ENCODE assay signal across 8 cellular contexts in genomic region chr12:29781705-29782266, GRCh38. TPM values are rescaled to one million over a fixed set of nuclear protein-coding genes. Genes with fewer than 3 reads are reported as not detected.
DNase-seq lines count a peak whose midpoint lies in the region; ATAC-seq, FAIRE-seq and TF ChIP-seq lines count a peak whose summit lies in the region.

No MANE protein-coding gene starts in this region.

- TF ChIP-seq POLR2A in HepG2 (IDR thresholded peaks at IDR 0.05; ENCODE audit: insufficient read depth in 1 of 2, low read depth in 2 of 2, low read length in 2 of 2): no peak

- in situ Hi-C loops in HepG2 (cut with HindIII; ENCODE audit: extremely low pct_ligation_motif_present, low pct_unique_long_range_greater_than_20kb): no loop called here
- in situ Hi-C loops in GM13976 (cut with MboI; ENCODE audit: low sequenced_read_pairs, unreplicated experiment): no loop called here

- no peaks in the 10 kb centered on the region for H3K36me3 ChIP-seq in liver (ENCODE audit: control insufficient read depth in 4 of 4, insufficient read depth in 3 of 4, low read depth in 1 of 4, low read length in 3 of 4)
- no peaks in the 10 kb centered on the region for H3K36me3 ChIP-seq in HepG2 (replicated peaks in 1 of 2; ENCODE audit: control insufficient read depth in 1 of 2, insufficient read depth in 2 of 2, low read length in 2 of 2)
- no peaks in the 10 kb centered on the region for H3K36me3 ChIP-seq in MG63
- no peaks in the 10 kb centered on the region; the same call in 1 of the 2 replicates for H3K36me3 ChIP-seq in iPS-20b (ENCODE audit: insufficient read depth, low read depth, low read length)

- POLR2A ChIA-PET in HepG2 (lab: Yijun Ruan, JAX): no interaction called here

- WGBS in liver: 70% methylated on average over 2 of the region's 2 CpGs
- WGBS in HepG2 (ENCODE audit: low lambda C conversion rate): 29% methylated on average over 2 of the region's 2 CpGs

- ATAC-seq in HepG2: no peak
- ATAC-seq in HG03342 (IDR thresholded peaks at IDR 0.05; ENCODE audit: unreplicated experiment): no peak

- H3K4me3 ChIP-seq in liver (ENCODE audit: low read depth in 1 of 3, low read length in 3 of 3): peak overlapping the region in 2 of 3 donors; percentile 80 to 96
- no peak overlapping the region for H3K4me3 ChIP-seq in HepG2 (replicated peaks in 1 of 3; ENCODE audit: insufficient read depth in 1 of 3, low read depth in 2 of 3, low read length in 3 of 3)
- peak overlapping the region; percentile 61 for H3K4me3 ChIP-seq in MG63
- peak overlapping the region; percentile 77 for H3K4me3 ChIP-seq in iPS-20b (ENCODE audit: low read length)

- TF ChIP-seq CTCF in liver (IDR thresholded peaks at IDR 0.05; ENCODE audit: low read depth, low read length, missing input control) (no peak), HepG2 (CRISPR knock-in tag; IDR thresholded peaks at IDR 0.05) (no peak), GM13976 (IDR thresholded peaks at IDR 0.05; ENCODE audit: borderline replicate concordance, control extremely low read depth, extremely low read depth, insufficient read depth, missing control alignments) (no peak)

- TF ChIP-seq EP300 in HepG2 (IDR thresholded peaks at IDR 0.05; ENCODE audit: low read depth in 2 of 2, low read length in 2 of 2): no peak
- no peak for TF ChIP-seq EP300 in HepG2 (CRISPR knock-in tag; IDR thresholded peaks at IDR 0.05; ENCODE audit: borderline replicate concordance)

- CTCF ChIA-PET in HepG2 (lab: Yijun Ruan, JAX; ENCODE audit: low intra/inter-chr PET ratio, low total read pairs): no interaction called here

- H3K27ac ChIP-seq in liver (ENCODE audit: low read depth in 1 of 2, low read length in 2 of 2) (no peak overlapping the region), HepG2 (ENCODE audit: extremely low read length, insufficient read depth, low read length) (no peak overlapping the region), iPS-20b (ENCODE audit: low read length) (no peak overlapping the region)

- H3K4me1 ChIP-seq in liver (ENCODE audit: control insufficient read depth in 4 of 4, insufficient read depth in 4 of 4, low read length in 3 of 4): peaks cover 4 to 17% (median 6%) of the 10 kb centered on the region in 4 donors
- H3K4me1 ChIP-seq in HepG2 (ENCODE audit: insufficient read depth, low read length): 0 out of 2 replicates have a peak, but pooled peaks cover 10% of the 10 kb centered on the region
- H3K4me1 ChIP-seq in iPS-20b (ENCODE audit: insufficient read depth, low read length): peaks cover 10% of the 10 kb centered on the region; the same call in 1 of the 2 replicates

- H4K20me1 ChIP-seq in HepG2 (ENCODE audit: insufficient read depth, low read length): no peaks in the 10 kb centered on the region

- no peak for FAIRE-seq in HepG2 (lab: Jason Lieb, UNC)

- TF ChIP-seq RAD21 in liver (IDR thresholded peaks at IDR 0.05): no peak
- no peak for TF ChIP-seq RAD21 in HepG2 (CRISPR knock-in tag; IDR thresholded peaks at IDR 0.05)

- no peak overlapping the region for H3K4me2 ChIP-seq in HepG2 (ENCODE audit: low read depth, low read length)

- H2AFZ ChIP-seq in HepG2 (ENCODE audit: low read length): no peak overlapping the region

- BruUV-seq in HepG2 (replicated peaks; lab: Mats Ljungman, UMichigan): no TSS peak

- H3K9ac ChIP-seq in liver (ENCODE audit: low read depth in 1 of 2, low read length in 2 of 2) (no peak overlapping the region), HepG2 (ENCODE audit: insufficient read depth, low read depth, low read length) (no peak overlapping the region), iPS-20b (ENCODE audit: low read depth, low read length) (no peak overlapping the region)

- no peaks in the 10 kb centered on the region for H3K79me2 ChIP-seq in HepG2 (ENCODE audit: insufficient read depth, low read length)

- H3K9me3 ChIP-seq in liver (ENCODE audit: control insufficient read depth in 4 of 4, low read length in 3 of 4) (no peaks in the 10 kb centered on the region), HepG2 (ENCODE audit: low read length) (no peaks in the 10 kb centered on the region), MG63 (no peaks in the 10 kb centered on the region), iPS-20b (ENCODE audit: insufficient read depth, low read depth, low read length) (peaks cover 8% of the 10 kb centered on the region)

- intact Hi-C loops in HepG2 (cut with micrococcal nuclease; ENCODE audit: unreplicated experiment): loop anchor here (10.0 kb wide), 1 partner anchor 137 kb away; no protein-coding TSS in a partner anchor

- DNase-seq in HepG2 (ENCODE audit: low spot score) (no peak), MG63 (no peak), nucleus accumbens (lab: John Stamatoyannopoulos, UW) (no peak), GM13976 (ENCODE audit: low spot score) (no peak), DMS153 (lab: John Stamatoyannopoulos, UW) (no peak)

- H3K27me3 ChIP-seq in liver (ENCODE audit: control insufficient read depth in 4 of 4, insufficient read depth in 4 of 4, low read length in 3 of 4) (no peaks in the 10 kb centered on the region), HepG2 (ENCODE audit: control insufficient read depth in 1 of 2, insufficient read depth in 2 of 2, low read length in 2 of 2) (peaks cover 0 to 41% of the 10 kb centered on the region in 2 experiments; a peak in 3 of 5 replicates), MG63 (no peaks in the 10 kb centered on the region; the same call in 1 of the 2 replicates), iPS-20b (ENCODE audit: insufficient read depth, low read length) (peaks cover 32% of the 10 kb centered on the region)

TF ChIP-seq in liver, 16 proteins besides CTCF, POLR2A, EP300 and RAD21:
- TF ChIP-seq GABPA (IDR thresholded peaks at IDR 0.05 in 1 of 2, conservative IDR thresholded peaks at IDR 0.05 in 1 of 2) (no peak), HNF4A (conservative IDR thresholded peaks at IDR 0.05) (no peak), FOXA1 (IDR thresholded peaks at IDR 0.05) (no peak), FOXA2 (IDR thresholded peaks at IDR 0.05) (no peak), HNF4G (IDR thresholded peaks at IDR 0.05) (no peak), YY1 (IDR thresholded peaks at IDR 0.05) (no peak)

TF ChIP-seq in HepG2, 621 proteins besides CTCF, POLR2A, EP300 and RAD21 (continues in another document):
- TF ChIP-seq ZNF234 (CRISPR knock-in tag; conservative IDR thresholded peaks at IDR 0.05) (no peak), HCFC1 (IDR thresholded peaks at IDR 0.05; ENCODE audit: low read depth, low read length) (no peak), SYNCRIP (IDR thresholded peaks at IDR 0.05; ENCODE audit: insufficient read depth, low read depth, low read length) (no peak), BCL6 (CRISPR knock-in tag; IDR thresholded peaks at IDR 0.05) (no peak), ELF3 (CRISPR knock-in tag; IDR thresholded peaks at IDR 0.05) (no peak), SNAI1 (CRISPR knock-in tag; IDR thresholded peaks at IDR 0.05; ENCODE audit: borderline replicate concordance) (no peak), HDAC1 (CRISPR knock-in tag; IDR thresholded peaks at IDR 0.05) (no peak), PHB2 (IDR thresholded peaks at IDR 0.05; ENCODE audit: partially characterized antibody) (no peak), HOXA5 (CRISPR knock-in tag; IDR thresholded peaks at IDR 0.05) (no peak), GTF2F1 (IDR thresholded peaks at IDR 0.05; ENCODE audit: low read length) (no peak), ZNF274 (CRISPR knock-in tag; IDR thresholded peaks at IDR 0.05) (no peak), FLYWCH1 (CRISPR knock-in tag; IDR thresholded peaks at IDR 0.05) (no peak), RCOR2 (CRISPR knock-in tag; IDR thresholded peaks at IDR 0.05) (no peak), HOXA7 (CRISPR knock-in tag; IDR thresholded peaks at IDR 0.05) (no peak), ZBTB2 (CRISPR knock-in tag; IDR thresholded peaks at IDR 0.05; ENCODE audit: low read depth) (no peak), YY1 (IDR thresholded peaks at IDR 0.05; ENCODE audit: insufficient read depth, insufficient replicate concordance, low read depth, low read length) (no peak)

RNA-seq across cellular contexts. Expression of gene TMTC1, which starts 2.0 kb away (rescaled TPM):
- 1 to 10 TPM; 1.2 to 3.3 TPM for total RNA-seq in liver
- 1 to 10 TPM in 1 of 2 donors, under 1 TPM in 1; 0.76 to 3.0 TPM for polyA plus RNA-seq in liver
- 1.4 and 1.8 TPM in 2 replicates for total RNA-seq in HepG2 (2016; rRNA removed; fragmentation: Illumina TruSeq; extraction: Trizol)
- 0.35 and 0.71 TPM in 2 replicates for total RNA-seq in HepG2 (2016; cell fraction: cytosol; rRNA removed; fragmentation: Illumina TruSeq; extraction: Trizol; ENCODE audit: low read depth)
- 1.6 and 1.8 TPM in 2 replicates for total RNA-seq in HepG2 (2016; cell fraction: insoluble cytoplasmic fraction; rRNA removed; fragmentation: Illumina TruSeq; extraction: Trizol)
- total RNA-seq in HepG2 (2016; cell fraction: membrane; rRNA removed; fragmentation: Illumina TruSeq; extraction: Trizol): 1.00 and 1.1 TPM in 2 replicates
- total RNA-seq in HepG2 (2016; cell fraction: nucleus; rRNA removed; fragmentation: Illumina TruSeq; extraction: Trizol): 2.6 and 2.8 TPM in 2 replicates
- 0.69 and 1.1 TPM in 2 replicates for polyA plus RNA-seq in HepG2 (2011; rRNA removed)
- polyA plus RNA-seq in HepG2 (2011; cell fraction: cytosol; rRNA removed): 0.44 and 0.50 TPM in 2 replicates
- 0.23 and 0.31 TPM in 2 replicates for polyA plus RNA-seq in HepG2 (2011; cell fraction: nucleus; rRNA removed)
- polyA plus RNA-seq in HepG2 (2012): 0.42 and 0.63 TPM in 2 replicates
- 0.24 and 0.34 TPM in 2 replicates for polyA plus RNA-seq in HepG2 (2016; cell fraction: cytosol; fragmentation: Illumina TruSeq; extraction: Trizol; ENCODE audit: low read depth)
- polyA plus RNA-seq in HepG2 (2016; cell fraction: insoluble cytoplasmic fraction; fragmentation: Illumina TruSeq; extraction: Trizol; ENCODE audit: low read depth): 0.56 and 1.1 TPM in 2 replicates
- polyA plus RNA-seq in HepG2 (2016; cell fraction: membrane; fragmentation: Illumina TruSeq; extraction: Trizol; ENCODE audit: low read depth): 0.34 and 0.71 TPM in 2 replicates
- polyA plus RNA-seq in HepG2 (2016; cell fraction: nucleus; fragmentation: Illumina TruSeq; extraction: Trizol; ENCODE audit: insufficient read depth, low read depth): 1.3 and 1.6 TPM in 2 replicates
- polyA minus RNA-seq in HepG2 (2011; rRNA and poly(A)+ RNA removed; ENCODE audit: low replicate concordance): 1.0 and 109 TPM in 2 replicates
- polyA minus RNA-seq in HepG2 (2011; cell fraction: cytosol; rRNA and poly(A)+ RNA removed): 1.1 and 1.4 TPM in 2 replicates
- polyA minus RNA-seq in HepG2 (2011; cell fraction: nucleus; rRNA and poly(A)+ RNA removed): 1.8 and 3.0 TPM in 2 replicates
- 9.5 and 10.2 TPM in 2 replicates for total RNA-seq in MG63 (2014; rRNA removed; shearing (Covaris generic); ENCODE audit: low replicate concordance)

Comparison
In these comparisons a context has a peak if more than half of its experiments do, and no peak if none do; other contexts are left out.
1. H3K4me3 ChIP-seq: peak in liver (2 of 3), MG63 (single experiment) and iPS-20b (single experiment); none in HepG2 (0 of 3).